ENCODE assay signal across 8 cellular contexts in the genomic region with DNA sequence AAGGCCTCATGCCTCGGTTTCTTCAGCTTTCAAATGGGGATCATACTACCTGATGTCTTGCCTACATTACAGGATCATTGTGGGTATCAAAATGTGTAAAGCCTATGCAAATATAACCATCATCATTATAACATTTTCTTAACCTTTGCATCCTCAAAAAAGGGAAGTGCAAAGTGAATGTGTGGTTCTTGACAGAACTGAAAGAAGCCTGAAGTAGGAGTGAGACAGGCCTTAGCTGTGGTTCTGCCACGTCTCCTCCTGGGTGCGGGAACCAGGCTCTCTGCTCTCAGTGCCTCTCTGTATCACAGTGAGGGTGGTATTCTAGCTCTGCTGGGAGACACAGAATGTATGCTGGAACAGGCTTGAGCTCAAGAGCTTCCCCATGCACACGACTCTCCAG.
DNase-seq lines count a peak whose midpoint lies in the region; ATAC-seq and TF ChIP-seq lines count a peak whose summit lies in the region.
"Had no signal": no experiment of that assay in that cellular context is flagged by ENCODE, and none has a peak within 500 bp of the region (broad histone marks: within the 10 kb centered on the region; RNA-seq: fewer than 3 reads in every experiment).

No MANE protein-coding gene starts in this region.

- H3K36me3 ChIP-seq in adrenal gland (replicated peaks in 1 of 2) = no peaks in the 10 kb centered on the region

- H3K27me3 ChIP-seq in adrenal gland = no peaks in the 10 kb centered on the region

- H3K4me1 ChIP-seq in adrenal gland (replicated peaks in 1 of 2) = peaks cover 9 to 18% of the 10 kb centered on the region in 2 donors

- intact Hi-C loops in adrenal gland (cut with DNase I) = no loop called here

- no peak overlapping the region for H3K4me3 ChIP-seq in adrenal gland

- peak; percentile 91 for ATAC-seq in GM18868 (IDR thresholded peaks at IDR 0.05; ENCODE audit: unreplicated experiment)
- ATAC-seq in GM21515 (IDR thresholded peaks at IDR 0.05; ENCODE audit: unreplicated experiment) = peak; percentile 80
- peak; percentile 90 for ATAC-seq in HG03378 (IDR thresholded peaks at IDR 0.05; ENCODE audit: unreplicated experiment)

- TF ChIP-seq CTCF in adrenal gland (IDR thresholded peaks at IDR 0.05) = no peak

- H3K9me3 ChIP-seq in adrenal gland (replicated peaks in 1 of 3) = peaks cover 0 to 13% (median 0%) of the 10 kb centered on the region in 3 donors

- no peak for TF ChIP-seq POLR2A in adrenal gland (IDR thresholded peaks at IDR 0.05)
- no peak for TF ChIP-seq POLR2A in erythroblast (IDR thresholded peaks at IDR 0.05; ENCODE audit: low read length)

- H3K27ac ChIP-seq in adrenal gland = no peak overlapping the region

- peak; percentile 17 for DNase-seq in islet precursor cell
- no peak for DNase-seq in adrenal gland
- no peak for DNase-seq in erythroblast (lab: John Stamatoyannopoulos, UW)
- DNase-seq in medulla oblongata (ENCODE audit: extremely low spot score) = no peak
- DNase-seq: NCI-H345 had no signal

- WGBS in adrenal gland, 4 donors = 73 to 94% (median 80%) methylated on average over 4 of the region's 4 CpGs
